Comparison of ENCODE assay signal across 18 cellular contexts in genomic region chr2:158103358-158104021, GRCh38. TPM values are rescaled to one million over a fixed set of nuclear protein-coding genes. Genes with fewer than 3 reads are reported as not detected.
DNase-seq lines count a peak whose midpoint lies in the region; ATAC-seq lines count a peak whose summit lies in the region.
"Had no signal": no experiment of that assay in that cellular context is flagged by ENCODE, and none has a peak within 500 bp of the region (broad histone marks: within the 10 kb centered on the region; RNA-seq: fewer than 3 reads in every experiment).

No MANE protein-coding gene starts in this region.

- intact Hi-C loops in head of caudate nucleus (cut with DNase I), result no loop called here

- in situ Hi-C loops in ACHN (cut with HindIII; ENCODE audit: low pct_ligation_motif_present, low pct_unique_long_range_greater_than_20kb, low sequenced_read_pairs), result no loop called here

- peak; percentile 11 for ATAC-seq in left lobe of liver
- no peak for ATAC-seq in HG02759 (IDR thresholded peaks at IDR 0.05; ENCODE audit: unreplicated experiment)
- ATAC-seq: GM12878 had no signal

- DNase-seq in ACHN (peak; percentile 44), HT1080 (ENCODE audit: low read depth) (peak; percentile 19), fibroblast of peridontal ligament (ENCODE audit: extremely low read depth) (peak; percentile 2), left lobe of liver (ENCODE audit: low spot score) (no peak), germinal center (ENCODE audit: low spot score) (no peak), head of caudate nucleus (no peak), SW480 (ENCODE audit: low spot score) (no peak)
- DNase-seq: 8988T, DMS79 treated with DMSO at 0.1 percent for 48 hours, GOT3, HFFc6, NCI-H187 treated with DMSO at 0.1 percent for 48 hours, NCI-H526 treated with DMSO at 0.1 percent for 48 hours, OCI-M1, RPMI8226 had no signal

RNA-seq across cellular contexts. Expression of gene UPP2, which starts 1.8 kb away (rescaled TPM):
- total RNA-seq in HT1080 (2014; rRNA removed; shearing (Covaris generic)), result not detected in 2 replicates
- not detected in 2 replicates for polyA plus RNA-seq in HT1080 (2015; cell fraction: cytosol; rRNA removed)
- polyA plus RNA-seq in HT1080 (2015; cell fraction: nucleus; rRNA removed), result not detected in 2 replicates
- total RNA-seq in left lobe of liver, result 0.91 TPM
- total RNA-seq: GM12878, HFFc6, LHCN-M2 had no signal
- polyA plus RNA-seq: GM12878 had no signal

Comparison
In these comparisons a context has a peak if more than half of its experiments do, and no peak if none do; other contexts are left out.
1. DNase-seq: peak in ACHN (single experiment), HT1080 (single experiment) and fibroblast of peridontal ligament (single experiment); none in left lobe of liver (single experiment), germinal center (single experiment), head of caudate nucleus (0 of 42) and SW480 (single experiment).